Comparison of ENCODE assay signal across 22 cellular contexts in genomic region chr17:80116923-80117380, GRCh38. TPM values are rescaled to one million over a fixed set of nuclear protein-coding genes. Genes with fewer than 3 reads are reported as not detected.
DNase-seq lines count a peak whose midpoint lies in the region; ATAC-seq and TF ChIP-seq lines count a peak whose summit lies in the region.
"Had no signal": no experiment of that assay in that cellular context is flagged by ENCODE, and none has a peak within 500 bp of the region (broad histone marks: within the 10 kb centered on the region; RNA-seq: fewer than 3 reads in every experiment).

No MANE protein-coding gene starts in this region.

- H2BK5ac ChIP-seq in mesenchymal stem cell (ENCODE audit: low read depth, low read length, poor library complexity, severe bottlenecking): no peak overlapping the region

- H2BK12ac ChIP-seq in mesenchymal stem cell (ENCODE audit: low read length in 2 of 2): no peak overlapping the region

- H2BK120ac ChIP-seq in mesenchymal stem cell (ENCODE audit: low read depth, low read length): no peak overlapping the region

- TF ChIP-seq CTCF in WTC11 (IDR thresholded peaks at IDR 0.05): no peak
- TF ChIP-seq CTCF in testis (IDR thresholded peaks at IDR 0.05): no peak

- no peak overlapping the region for H2AK5ac ChIP-seq in mesenchymal stem cell (ENCODE audit: low read length, severe bottlenecking)

- H4K91ac ChIP-seq in mesenchymal stem cell (ENCODE audit: low read length): peak overlapping the region; percentile 59

- WGBS in mesenchymal stem cell: 92% methylated on average over 13 of the region's 13 CpGs
- WGBS in testis, 2 donors: 84 to 95% methylated on average over 5 to 13 of the region's 13 CpGs

- intact Hi-C loops in testis (cut with DNase I; ENCODE audit: low total_unique reads): no loop called here

- H3K9ac ChIP-seq in mesenchymal stem cell (ENCODE audit: low read length): no peak overlapping the region

- H3K27ac Mint-ChIP-seq in activated naive CD8-positive, alpha-beta T cell treated with anti-CD3 and anti-CD28 coated beads, Interleukin-2, amount 10 ng/mL, durations not matched to agents 7 days and 5 days: no peak overlapping the region
- H3K27ac Mint-ChIP-seq in activated naive CD8-positive, alpha-beta T cell treated with anti-CD3 and anti-CD28 coated beads for 36 hours: no peak overlapping the region
- H3K27ac Mint-ChIP-seq in WTC11: 0 out of 2 replicates have a peak overlapping the region, but pooled peaks have one; percentile 11

- H3K9me3 Mint-ChIP-seq in activated naive CD8-positive, alpha-beta T cell treated with anti-CD3 and anti-CD28 coated beads, Interleukin-2, amount 10 ng/mL, durations not matched to agents 7 days and 5 days: no peaks in the 10 kb centered on the region
- peaks cover 6% of the 10 kb centered on the region for H3K9me3 Mint-ChIP-seq in activated naive CD8-positive, alpha-beta T cell treated with anti-CD3 and anti-CD28 coated beads for 36 hours
- H3K9me3 Mint-ChIP-seq in WTC11: peaks cover 7% of the 10 kb centered on the region; the same call in 1 of the 2 replicates

- no peak overlapping the region for H3K23ac ChIP-seq in mesenchymal stem cell (ENCODE audit: low read length in 2 of 2)

- CTCF ChIA-PET in WTC11 (lab: Charles Lee): interaction anchor here (1.3 to 3.2 kb wide), 4 partner anchors 7 to 109 kb away, joined by 5 to 19 read pairs (median 14); partner anchors contain the start of gene GAA

- no peak overlapping the region for H3K14ac ChIP-seq in mesenchymal stem cell (ENCODE audit: low read length in 2 of 2)

- peaks cover 5 to 6% of the 10 kb centered on the region in 2 experiments for H3K36me3 ChIP-seq in mesenchymal stem cell (ENCODE audit: control insufficient read depth in 1 of 2, insufficient read depth in 2 of 2, low read depth in 1 of 2, low read length in 2 of 2)
- H3K36me3 ChIP-seq in testis (ENCODE audit: low read depth, missing control alignments): no peaks in the 10 kb centered on the region
- H3K36me3 ChIP-seq: HAP-1, SJCRH30 had no signal

- H4K8ac ChIP-seq in mesenchymal stem cell (ENCODE audit: low read length): peak overlapping the region; percentile 29

- H3K18ac ChIP-seq in mesenchymal stem cell (ENCODE audit: low read depth in 1 of 2, low read length in 2 of 2): no peak overlapping the region

- POLR2A ChIA-PET in activated naive CD8-positive, alpha-beta T cell treated with anti-CD3 and anti-CD28 coated beads, Interleukin-2, amount 10 ng/mL, durations not matched to agents 7 days and 5 days (lab: Charles Lee): interaction anchor here (1.3 kb wide), 1 partner anchor 15 kb away, joined by 3 read pairs; the partner anchor contains the start of gene GAA
- POLR2A ChIA-PET in WTC11 (lab: Charles Lee): no interaction called here

- ATAC-seq in activated naive CD8-positive, alpha-beta T cell treated with anti-CD3 and anti-CD28 coated beads, Interleukin-2, amount 10 ng/mL, durations not matched to agents 7 days and 5 days (ENCODE audit: low read depth): no peak
- ATAC-seq in WTC11 (no peak), GM18861 (IDR thresholded peaks at IDR 0.05; ENCODE audit: unreplicated experiment) (no peak)
- ATAC-seq: GM12878 had no signal

- no peak overlapping the region for H3K4ac ChIP-seq in mesenchymal stem cell (ENCODE audit: low read depth in 1 of 2, low read length in 2 of 2)

- no peaks in the 10 kb centered on the region for H3K27me3 Mint-ChIP-seq in activated naive CD8-positive, alpha-beta T cell treated with anti-CD3 and anti-CD28 coated beads, Interleukin-2, amount 10 ng/mL, durations not matched to agents 7 days and 5 days
- H3K27me3 Mint-ChIP-seq in activated naive CD8-positive, alpha-beta T cell treated with anti-CD3 and anti-CD28 coated beads for 36 hours: no peaks in the 10 kb centered on the region
- no peaks in the 10 kb centered on the region; the same call in 1 of the 2 replicates for H3K27me3 Mint-ChIP-seq in WTC11 (ENCODE audit: low read depth)

- no peaks in the 10 kb centered on the region for H3K79me1 ChIP-seq in mesenchymal stem cell (replicated peaks; ENCODE audit: low read length, poor library complexity, severe bottlenecking)

- H3K4me2 ChIP-seq in mesenchymal stem cell (ENCODE audit: low read length, poor library complexity, severe bottlenecking): no peak overlapping the region
- H3K4me2 ChIP-seq: A549 had no signal

- TF ChIP-seq POLR2A in testis (IDR thresholded peaks at IDR 0.05): no peak

- H3K4me3 ChIP-seq in mesenchymal stem cell (ENCODE audit: insufficient read depth in 1 of 2, low read depth in 1 of 2, low read length in 2 of 2) (no peak overlapping the region), testis (no peak overlapping the region)
- H3K4me3 ChIP-seq: A549, GM12878, HAP-1, SJCRH30 had no signal

- peak overlapping the region; percentile 70 for H2BK15ac ChIP-seq in mesenchymal stem cell (ENCODE audit: low read depth, poor library complexity, severe bottlenecking)

- peaks cover 4% of the 10 kb centered on the region for H3K4me1 Mint-ChIP-seq in activated naive CD8-positive, alpha-beta T cell treated with anti-CD3 and anti-CD28 coated beads, Interleukin-2, amount 10 ng/mL, durations not matched to agents 7 days and 5 days
- no peaks in the 10 kb centered on the region for H3K4me1 Mint-ChIP-seq in activated naive CD8-positive, alpha-beta T cell treated with anti-CD3 and anti-CD28 coated beads for 36 hours
- peaks cover 2% of the 10 kb centered on the region; the same call in 1 of the 2 replicates for H3K4me1 Mint-ChIP-seq in WTC11

- DNase-seq in activated naive CD8-positive, alpha-beta T cell treated with anti-CD3 and anti-CD28 coated beads, Interleukin-2, amount 10 ng/mL, durations not matched to agents 7 days and 5 days: peak; percentile 19
- no peak for DNase-seq in activated naive CD8-positive, alpha-beta T cell treated with anti-CD3 and anti-CD28 coated beads for 36 hours
- DNase-seq in WTC11 (ENCODE audit: low spot score) (no peak), mesenchymal stem cell (no peak), testis (peak; percentile 2), NCI-H2196 treated with DMSO at 0.1 percent for 48 hours (lab: John Stamatoyannopoulos, UW; ENCODE audit: unreplicated experiment) (no peak), hepatic stellate cell (ENCODE audit: low spot score) (no peak)
- DNase-seq: C1 segment of cervical spinal cord, DND-41, GDM1, NCI-H1417 treated with DMSO at 0.1 percent for 48 hours, NCI-H2029, NCI-H2171, NCI-H748 treated with DMSO at 0.1 percent for 48 hours, OCI-M1, SJCRH30 had no signal

- H3K27me3 ChIP-seq in mesenchymal stem cell (ENCODE audit: control insufficient read depth in 1 of 2, insufficient read depth in 1 of 2, low read length in 2 of 2) (peaks cover 0 to 3% of the 10 kb centered on the region in 2 experiments), testis (no peaks in the 10 kb centered on the region)

- no peak overlapping the region for H2AFZ ChIP-seq in mesenchymal stem cell (ENCODE audit: low read depth, low read length)

- no peak overlapping the region for H3K4me3 Mint-ChIP-seq in activated naive CD8-positive, alpha-beta T cell treated with anti-CD3 and anti-CD28 coated beads, Interleukin-2, amount 10 ng/mL, durations not matched to agents 7 days and 5 days
- H3K4me3 Mint-ChIP-seq in activated naive CD8-positive, alpha-beta T cell treated with anti-CD3 and anti-CD28 coated beads for 36 hours: no peak overlapping the region
- H3K4me3 Mint-ChIP-seq in WTC11: no peak overlapping the region

- peaks cover 2% of the 10 kb centered on the region for H3K36me3 Mint-ChIP-seq in activated naive CD8-positive, alpha-beta T cell treated with anti-CD3 and anti-CD28 coated beads, Interleukin-2, amount 10 ng/mL, durations not matched to agents 7 days and 5 days
- H3K36me3 Mint-ChIP-seq in activated naive CD8-positive, alpha-beta T cell treated with anti-CD3 and anti-CD28 coated beads for 36 hours: peaks cover 5% of the 10 kb centered on the region
- peaks cover 14% of the 10 kb centered on the region for H3K36me3 Mint-ChIP-seq in WTC11

- no peak overlapping the region for H3K27ac ChIP-seq in mesenchymal stem cell (ENCODE audit: low read length, poor library complexity, severe bottlenecking)
- no peak overlapping the region for H3K27ac ChIP-seq in testis
- H3K27ac ChIP-seq: A549, HL-60, SJCRH30 had no signal

- H3K9me3 ChIP-seq in mesenchymal stem cell (ENCODE audit: control insufficient read depth, low read length) (no peaks in the 10 kb centered on the region), testis (no peaks in the 10 kb centered on the region)
- H3K9me3 ChIP-seq: A549 had no signal

- H3K4me1 ChIP-seq in mesenchymal stem cell (ENCODE audit: control insufficient read depth, insufficient read depth, low read depth, low read length) (peaks cover 25% of the 10 kb centered on the region), testis (no peaks in the 10 kb centered on the region)
- H3K4me1 ChIP-seq: A549, HAP-1 had no signal

TF ChIP-seq in WTC11, 78 proteins besides CTCF, POLR2A, EP300 and RAD21 (continues in another document):
- 0 out of 2 replicates have a peak, but pooled peaks have one; percentile 14 for TF ChIP-seq RELA (CRISPR knock-in tag; IDR thresholded peaks at IDR 0.05; ENCODE audit: borderline replicate concordance)
- TF ChIP-seq ZNF121 (CRISPR knock-in tag; IDR thresholded peaks at IDR 0.05): no peak

RNA-seq across cellular contexts. Expression of gene GAA, which starts 15.6 kb away (rescaled TPM):
- total RNA-seq in activated naive CD8-positive, alpha-beta T cell treated with anti-CD3 and anti-CD28 coated beads, Interleukin-2, amount 10 ng/mL, durations not matched to agents 7 days and 5 days: 10 to 100 TPM; 41.9 to 48.9 TPM
- 10 to 100 TPM; 39.3 to 43.9 TPM for total RNA-seq in activated naive CD8-positive, alpha-beta T cell treated with anti-CD3 and anti-CD28 coated beads for 36 hours
- total RNA-seq in WTC11 (2021) (91.6 to 97.7 TPM (median 93.9 TPM) in 3 replicates), testis (100 to 1,000 TPM; 166 to 190 TPM)
- polyA plus RNA-seq in mesenchymal stem cell (2013, experiment 1 of 2): 33.6 TPM
- 33.3 TPM for polyA plus RNA-seq in mesenchymal stem cell (2013, experiment 2 of 2)
- 155 TPM for polyA plus RNA-seq in testis (ENCODE audit: insufficient read depth, low read depth, low replicate concordance)

RNA-seq across cellular contexts. Expression of gene EIF4A3, which starts 30.0 kb away (rescaled TPM):
- total RNA-seq in activated naive CD8-positive, alpha-beta T cell treated with anti-CD3 and anti-CD28 coated beads, Interleukin-2, amount 10 ng/mL, durations not matched to agents 7 days and 5 days: 100 to 1,000 TPM; 106 to 115 TPM
- total RNA-seq in activated naive CD8-positive, alpha-beta T cell treated with anti-CD3 and anti-CD28 coated beads for 36 hours: 100 to 1,000 TPM; 192 to 197 TPM
- total RNA-seq in WTC11 (2021): 142 to 160 TPM (median 142 TPM) in 3 replicates
- 50.7 TPM for polyA plus RNA-seq in mesenchymal stem cell (2013, experiment 1 of 2)
- polyA plus RNA-seq in mesenchymal stem cell (2013, experiment 2 of 2): 54.6 TPM
- total RNA-seq in testis: 10 to 100 TPM; 67.1 to 85.6 TPM
- polyA plus RNA-seq in testis (ENCODE audit: insufficient read depth, low read depth, low replicate concordance): 99.3 TPM

RNA-seq across cellular contexts. Expression of gene CARD14, which starts 52.9 kb away (rescaled TPM):
- not detected for total RNA-seq in activated naive CD8-positive, alpha-beta T cell treated with anti-CD3 and anti-CD28 coated beads, Interleukin-2, amount 10 ng/mL, durations not matched to agents 7 days and 5 days
- total RNA-seq in activated naive CD8-positive, alpha-beta T cell treated with anti-CD3 and anti-CD28 coated beads for 36 hours: not detected
- total RNA-seq in WTC11 (2021) (0.18 to 0.83 TPM (median 0.25 TPM) in 3 replicates), testis (1 to 10 TPM; 3.5 to 6.1 TPM)
- 0.01 TPM for polyA plus RNA-seq in mesenchymal stem cell (2013, experiment 1 of 2)
- polyA plus RNA-seq in mesenchymal stem cell (2013, experiment 2 of 2): 0.07 TPM
- 2.1 TPM for polyA plus RNA-seq in testis (ENCODE audit: insufficient read depth, low read depth, low replicate concordance)
- total RNA-seq: GM12878, RPMI7951 had no signal

Comparison
In these comparisons a context has a peak if more than half of its experiments do, and no peak if none do; other contexts are left out.
1. DNase-seq: peak in activated naive CD8-positive, alpha-beta T cell treated with anti-CD3 and anti-CD28 coated beads, Interleukin-2, amount 10 ng/mL, durations not matched to agents 7 days and 5 days (single experiment) and testis (single experiment); none in activated naive CD8-positive, alpha-beta T cell treated with anti-CD3 and anti-CD28 coated beads for 36 hours (single experiment), WTC11 (single experiment), mesenchymal stem cell (single experiment), NCI-H2196 treated with DMSO at 0.1 percent for 48 hours (single experiment) and hepatic stellate cell (single experiment).